ENCODE assay signal across 40 cellular contexts in the genomic region with DNA sequence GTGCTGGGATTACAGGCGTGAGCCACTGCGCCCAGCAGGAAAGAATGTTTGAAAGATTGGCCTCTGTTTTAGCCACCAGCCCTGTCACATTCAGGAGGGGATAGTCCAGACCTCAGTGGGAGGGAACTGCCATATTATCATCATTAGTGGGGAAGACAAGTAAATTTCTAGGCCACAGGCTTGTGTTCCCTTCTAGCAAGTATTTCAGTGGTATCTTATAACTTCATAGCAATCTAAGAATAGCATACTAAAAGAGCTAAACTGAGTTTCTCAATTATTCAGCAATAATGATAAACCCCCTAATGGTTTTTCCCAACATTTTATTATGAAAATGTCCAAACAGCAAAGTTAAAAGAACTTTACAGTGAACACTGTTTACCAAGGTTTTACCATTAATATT.
"Had no signal": no experiment of that assay in that cellular context is flagged by ENCODE, and none has a peak within 500 bp of the region (broad histone marks: within the 10 kb centered on the region; RNA-seq: fewer than 3 reads in every experiment).

No MANE protein-coding gene starts in this region.

- H3K4me1 ChIP-seq: adrenal gland, ascending aorta, body of pancreas, breast epithelium had no signal

- H3K27me3 ChIP-seq: adrenal gland, ascending aorta, body of pancreas, brain microvascular endothelial cell, breast epithelium, cardiac muscle cell had no signal

- DNase-seq: activated effector memory CD4-positive, alpha-beta T cell treated with anti-CD3 and anti-CD28 coated beads, Interleukin-2, amount 50 U/mL, for 16 hours; activated effector memory CD4-positive, alpha-beta T cell treated with Interleukin-2 at 50 U/mL for 16 hours; activated gamma-delta T cell; activated gamma-delta T cell treated with Interleukin-2 at 50 U/mL for 16 hours; activated naive CD4-positive, alpha-beta T cell; activated naive CD4-positive, alpha-beta T cell treated with anti-CD3 and anti-CD28 coated beads for 36 hours; activated naive CD4-positive, alpha-beta T cell treated with anti-CD3 and anti-CD28 coated beads, Interleukin-2, amount 10 ng/mL, durations not matched to agents 7 days and 5 days; activated naive CD4-positive, alpha-beta T cell treated with anti-CD3 and anti-CD28 coated beads, Interleukin-2, amount 50 U/mL, for 16 hours; activated naive CD4-positive, alpha-beta T cell treated with Interleukin-2 at 50 U/mL for 16 hours; activated naive CD8-positive, alpha-beta T cell treated with anti-CD3 and anti-CD28 coated beads for 36 hours; activated naive CD8-positive, alpha-beta T cell treated with anti-CD3 and anti-CD28 coated beads, Interleukin-2, amount 10 ng/mL, durations not matched to agents 7 days and 5 days; activated naive CD8-positive, alpha-beta T cell treated with anti-CD3 and anti-CD28 coated beads, Interleukin-2, amount 50 U/mL, for 24 hours; activated T-cell treated with anti-CD3 and anti-CD28 coated beads, Interleukin-2, amount 50 U/mL, for 1 hour; activated T-cell treated with anti-CD3 and anti-CD28 coated beads, Interleukin-2, amount 50 U/mL, for 24 hours; activated T-cell treated with anti-CD3 and anti-CD28 coated beads, Interleukin-2, amount 50 U/mL, for 4 hours; activated T-cell treated with anti-CD3 and anti-CD28 coated beads, Interleukin-2, amount 50 U/mL, for 48 hours; activated T-cell treated with anti-CD3 and anti-CD28 coated beads, Interleukin-2, amount 50 U/mL, for 72 hours; adrenal gland; amniotic stem cell; amygdala; anterior cingulate cortex; aorta; body of pancreas; brain microvascular endothelial cell; caudate nucleus; central memory CD4-positive, alpha-beta T cell; cerebellar nuclear complex had no signal

- H3K36me3 ChIP-seq: adrenal gland, breast epithelium, cardiac muscle cell had no signal

- H3K27ac ChIP-seq: adrenal gland, ascending aorta, body of pancreas, brain microvascular endothelial cell, breast epithelium, cardiac muscle cell had no signal

- H3K27ac Mint-ChIP-seq: activated naive CD4-positive, alpha-beta T cell treated with anti-CD3 and anti-CD28 coated beads for 36 hours; activated naive CD4-positive, alpha-beta T cell treated with anti-CD3 and anti-CD28 coated beads, Interleukin-2, amount 10 ng/mL, durations not matched to agents 7 days and 5 days; activated naive CD4-positive, alpha-beta T cell treated with anti-CD3 and anti-CD28 coated beads, Interleukin-2, amount 50 U/mL, for 24 hours; activated naive CD4-positive, alpha-beta T cell treated with anti-CD3 and anti-CD28 coated beads, Interleukin-2, amount 50 U/mL, for 72 hours; activated naive CD8-positive, alpha-beta T cell; activated naive CD8-positive, alpha-beta T cell treated with anti-CD3 and anti-CD28 coated beads for 36 hours; activated naive CD8-positive, alpha-beta T cell treated with anti-CD3 and anti-CD28 coated beads, Interleukin-2, amount 10 ng/mL, durations not matched to agents 7 days and 5 days; activated naive CD8-positive, alpha-beta T cell treated with anti-CD3 and anti-CD28 coated beads, Interleukin-2, amount 50 U/mL, for 24 hours; activated T-cell treated with anti-CD3 and anti-CD28 coated beads, Interleukin-2, amount 50 U/mL, for 24 hours; activated T-cell treated with anti-CD3 and anti-CD28 coated beads, Interleukin-2, amount 50 U/mL, for 72 hours; activated T-helper 1 cell treated with anti-CD3 and anti-CD28 coated beads, Interleukin-12 subunit alpha, Interleukin-12 subunit beta, Interleukin-2, Interleukin-4 antibody, amounts not matched to agents 30 ng/mL and 10 ng/mL and 1 ng/mL, durations not matched to agents 14 hours and 24 hours and 36 hours; activated T-helper 17 cell treated with anti-CD3 and anti-CD28 coated beads, Interleukin-2, amount 50 U/mL, for 72 hours; activated T-helper 2 cell treated with anti-CD3 and anti-CD28 coated beads, Interferon-gamma antibody, Interleukin-2, Interleukin-4, amounts not matched to agents 10 μg/mL and 5 μg/mL and 100 μg/mL, durations not matched to agents 14 hours and 24 hours and 36 hours; brain had no signal

- H3K4me1 Mint-ChIP-seq: activated naive CD4-positive, alpha-beta T cell treated with anti-CD3 and anti-CD28 coated beads, Interleukin-2, amount 10 ng/mL, durations not matched to agents 7 days and 5 days; activated naive CD4-positive, alpha-beta T cell treated with anti-CD3 and anti-CD28 coated beads, Interleukin-2, amount 50 U/mL, for 24 hours; activated naive CD8-positive, alpha-beta T cell treated with anti-CD3 and anti-CD28 coated beads for 36 hours; activated naive CD8-positive, alpha-beta T cell treated with anti-CD3 and anti-CD28 coated beads, Interleukin-2, amount 10 ng/mL, durations not matched to agents 7 days and 5 days; activated naive CD8-positive, alpha-beta T cell treated with anti-CD3 and anti-CD28 coated beads, Interleukin-2, amount 50 U/mL, for 24 hours; activated T-helper 17 cell treated with anti-CD3 and anti-CD28 coated beads, Interleukin-2, amount 50 U/mL, for 72 hours; brain; central memory CD8-positive, alpha-beta T cell had no signal

- ATAC-seq: activated naive CD4-positive, alpha-beta T cell treated with anti-CD3 and anti-CD28 coated beads, Interleukin-2, amount 50 U/mL, for 72 hours; activated naive CD8-positive, alpha-beta T cell treated with anti-CD3 and anti-CD28 coated beads, Interleukin-2, amount 50 U/mL, for 24 hours; activated T-cell treated with anti-CD3 and anti-CD28 coated beads, Interleukin-2, amount 50 U/mL, for 4 hours; activated T-cell treated with anti-CD3 and anti-CD28 coated beads, Interleukin-2, amount 50 U/mL, for 72 hours; activated T-helper 17 cell treated with anti-CD3 and anti-CD28 coated beads, Interleukin-2, amount 50 U/mL, for 72 hours; body of pancreas had no signal

- H3K9me3 Mint-ChIP-seq: activated naive CD4-positive, alpha-beta T cell treated with anti-CD3 and anti-CD28 coated beads for 36 hours; activated naive CD4-positive, alpha-beta T cell treated with anti-CD3 and anti-CD28 coated beads, Interleukin-2, amount 50 U/mL, for 24 hours; activated naive CD4-positive, alpha-beta T cell treated with anti-CD3 and anti-CD28 coated beads, Interleukin-2, amount 50 U/mL, for 72 hours; activated naive CD8-positive, alpha-beta T cell treated with anti-CD3 and anti-CD28 coated beads for 36 hours; activated naive CD8-positive, alpha-beta T cell treated with anti-CD3 and anti-CD28 coated beads, Interleukin-2, amount 10 ng/mL, durations not matched to agents 7 days and 5 days; activated naive CD8-positive, alpha-beta T cell treated with anti-CD3 and anti-CD28 coated beads, Interleukin-2, amount 50 U/mL, for 24 hours; activated T-cell treated with anti-CD3 and anti-CD28 coated beads, Interleukin-2, amount 50 U/mL, for 24 hours; activated T-cell treated with anti-CD3 and anti-CD28 coated beads, Interleukin-2, amount 50 U/mL, for 4 hours; activated T-cell treated with anti-CD3 and anti-CD28 coated beads, Interleukin-2, amount 50 U/mL, for 72 hours; activated T-helper 1 cell treated with anti-CD3 and anti-CD28 coated beads, Interleukin-12 subunit alpha, Interleukin-12 subunit beta, Interleukin-2, Interleukin-4 antibody, amounts not matched to agents 30 ng/mL and 10 ng/mL and 1 ng/mL, durations not matched to agents 14 hours and 24 hours and 36 hours; activated T-helper 17 cell treated with anti-CD3 and anti-CD28 coated beads, Interleukin-2, amount 50 U/mL, for 72 hours; activated T-helper 2 cell treated with anti-CD3 and anti-CD28 coated beads, Interferon-gamma antibody, Interleukin-2, Interleukin-4, amounts not matched to agents 10 μg/mL and 5 μg/mL and 100 μg/mL, durations not matched to agents 14 hours and 24 hours and 36 hours; central memory CD8-positive, alpha-beta T cell had no signal

- H3K9me3 ChIP-seq: adrenal gland, ascending aorta, body of pancreas, breast epithelium had no signal

- H3K4me3 ChIP-seq: adrenal gland, ascending aorta, body of pancreas, breast epithelium, cardiac muscle cell had no signal

- H3K4me3 Mint-ChIP-seq: activated naive CD4-positive, alpha-beta T cell treated with anti-CD3 and anti-CD28 coated beads for 36 hours; activated naive CD4-positive, alpha-beta T cell treated with anti-CD3 and anti-CD28 coated beads, Interleukin-2, amount 10 ng/mL, durations not matched to agents 7 days and 5 days; activated naive CD4-positive, alpha-beta T cell treated with anti-CD3 and anti-CD28 coated beads, Interleukin-2, amount 50 U/mL, for 24 hours; activated naive CD8-positive, alpha-beta T cell; activated naive CD8-positive, alpha-beta T cell treated with anti-CD3 and anti-CD28 coated beads for 36 hours; activated naive CD8-positive, alpha-beta T cell treated with anti-CD3 and anti-CD28 coated beads, Interleukin-2, amount 10 ng/mL, durations not matched to agents 7 days and 5 days; activated naive CD8-positive, alpha-beta T cell treated with anti-CD3 and anti-CD28 coated beads, Interleukin-2, amount 50 U/mL, for 24 hours; activated T-cell treated with anti-CD3 and anti-CD28 coated beads, Interleukin-2, amount 50 U/mL, for 24 hours; activated T-cell treated with anti-CD3 and anti-CD28 coated beads, Interleukin-2, amount 50 U/mL, for 4 hours; activated T-cell treated with anti-CD3 and anti-CD28 coated beads, Interleukin-2, amount 50 U/mL, for 72 hours; activated T-helper 1 cell treated with anti-CD3 and anti-CD28 coated beads, Interleukin-12 subunit alpha, Interleukin-12 subunit beta, Interleukin-2, Interleukin-4 antibody, amounts not matched to agents 30 ng/mL and 10 ng/mL and 1 ng/mL, durations not matched to agents 14 hours and 24 hours and 36 hours; activated T-helper 17 cell treated with anti-CD3 and anti-CD28 coated beads, Interleukin-2, amount 50 U/mL, for 72 hours; brain; central memory CD8-positive, alpha-beta T cell had no signal

- FAIRE-seq: astrocyte, bronchial epithelial cell had no signal

- H3K27me3 Mint-ChIP-seq: activated naive CD4-positive, alpha-beta T cell treated with anti-CD3 and anti-CD28 coated beads, Interleukin-2, amount 10 ng/mL, durations not matched to agents 7 days and 5 days; activated naive CD4-positive, alpha-beta T cell treated with anti-CD3 and anti-CD28 coated beads, Interleukin-2, amount 50 U/mL, for 24 hours; activated naive CD8-positive, alpha-beta T cell; activated naive CD8-positive, alpha-beta T cell treated with anti-CD3 and anti-CD28 coated beads for 36 hours; activated naive CD8-positive, alpha-beta T cell treated with anti-CD3 and anti-CD28 coated beads, Interleukin-2, amount 10 ng/mL, durations not matched to agents 7 days and 5 days; activated naive CD8-positive, alpha-beta T cell treated with anti-CD3 and anti-CD28 coated beads, Interleukin-2, amount 50 U/mL, for 24 hours; activated T-cell treated with anti-CD3 and anti-CD28 coated beads, Interleukin-2, amount 50 U/mL, for 24 hours; activated T-helper 17 cell treated with anti-CD3 and anti-CD28 coated beads, Interleukin-2, amount 50 U/mL, for 72 hours; brain; central memory CD8-positive, alpha-beta T cell had no signal
